ENCODE assay signal across 10 cellular contexts in genomic region chr4:158161561-158162354, GRCh38. TPM values are rescaled to one million over a fixed set of nuclear protein-coding genes. Genes with fewer than 3 reads are reported as not detected.
DNase-seq lines count a peak whose midpoint lies in the region; ATAC-seq, FAIRE-seq and TF ChIP-seq lines count a peak whose summit lies in the region.
"Had no signal": no experiment of that assay in that cellular context is flagged by ENCODE, and none has a peak within 500 bp of the region (broad histone marks: within the 10 kb centered on the region; RNA-seq: fewer than 3 reads in every experiment).

No MANE protein-coding gene starts in this region.

- FAIRE-seq in GM12891 (lab: Jason Lieb, UNC): no peak

- 30 to 34% methylated on average over 6 of the region's 6 CpGs for WGBS in mesodermal cell (ENCODE audit: insufficient coverage in 2 of 2), 2 experiments

- no peaks in the 10 kb centered on the region for H3K36me3 ChIP-seq in A673 (ENCODE audit: insufficient read depth, low read length, poor library complexity, severe bottlenecking)
- H3K36me3 ChIP-seq in mesodermal cell (ENCODE audit: control insufficient read depth, insufficient read depth, low read length): peaks cover 44% of the 10 kb centered on the region
- H3K36me3 ChIP-seq: BLaER1 had no signal

- no peak for TF ChIP-seq POLR2A in GM12891 (IDR thresholded peaks at IDR 0.05; ENCODE audit: low read depth, low read length)

- DNase-seq in A673 (ENCODE audit: low spot score) (peak; percentile 4), NCI-H226 (peak; percentile 87), dermis blood vessel endothelial cell (peak; percentile 98), GM12891 (ENCODE audit: insufficient read length, low spot score) (no peak), NCI-H2171 (lab: John Stamatoyannopoulos, UW) (no peak)
- DNase-seq: cerebellar nuclear complex had no signal

- H3K9me3 ChIP-seq in A673 (ENCODE audit: low read depth, low read length, poor library complexity, severe bottlenecking) (no peaks in the 10 kb centered on the region), mesodermal cell (ENCODE audit: control insufficient read depth, low read length) (no peaks in the 10 kb centered on the region)
- H3K9me3 ChIP-seq: BLaER1 had no signal

- POLR2A ChIA-PET in A673 (lab: Charles Lee; ENCODE audit: low non-redundant PET): no interaction called here

- CTCF ChIA-PET in A673 (lab: Charles Lee): no interaction called here

- no peak overlapping the region for H3K27ac ChIP-seq in A673 (ENCODE audit: low read depth, low read length, poor library complexity, severe bottlenecking)
- H3K27ac ChIP-seq in mesodermal cell (ENCODE audit: low read depth, low read length, severe bottlenecking): peak overlapping the region; percentile 97
- H3K27ac ChIP-seq: BLaER1 had no signal

- H3K4me1 ChIP-seq in A673 (ENCODE audit: insufficient read depth, low read length, poor library complexity, severe bottlenecking): peaks cover 10% of the 10 kb centered on the region
- H3K4me1 ChIP-seq in mesodermal cell (ENCODE audit: control insufficient read depth, insufficient read depth, low read length, poor library complexity, severe bottlenecking): peaks cover 71% of the 10 kb centered on the region
- H3K4me1 ChIP-seq: BLaER1 had no signal

- ATAC-seq in GM21423 (IDR thresholded peaks at IDR 0.05; ENCODE audit: unreplicated experiment) (no peak), HG03045 (IDR thresholded peaks at IDR 0.05; ENCODE audit: unreplicated experiment) (no peak)

- BruUV-seq in A673 (replicated peaks; lab: Mats Ljungman, UMichigan): no TSS peak

- intact Hi-C loops in A673 (cut with micrococcal nuclease; ENCODE audit: unreplicated experiment): no loop called here

- no peaks in the 10 kb centered on the region for H3K27me3 ChIP-seq in A673 (replicated peaks; ENCODE audit: insufficient read depth, low read depth, low read length, poor library complexity)
- H3K27me3 ChIP-seq: BLaER1 had no signal

- H3K4me3 ChIP-seq in A673 (ENCODE audit: low read depth, low read length, poor library complexity, severe bottlenecking) (no peak overlapping the region), mesodermal cell (ENCODE audit: extremely low read depth, insufficient read depth, low read length, poor library complexity, severe bottlenecking) (no peak overlapping the region)
- H3K4me3 ChIP-seq: BLaER1 had no signal

- no peak for TF ChIP-seq CTCF in A673 (conservative IDR thresholded peaks at IDR 0.05; ENCODE audit: low read depth, low read length)

TF ChIP-seq in GM12891, 5 proteins besides CTCF, POLR2A, EP300 and RAD21:
- TF ChIP-seq POLR2AphosphoS5 (IDR thresholded peaks at IDR 0.05; ENCODE audit: low read depth, low read length) (no peak), SPI1 (IDR thresholded peaks at IDR 0.05; ENCODE audit: low read depth, low read length) (no peak), TAF1 (IDR thresholded peaks at IDR 0.05; ENCODE audit: low read depth, low read length) (no peak), PAX5 (IDR thresholded peaks at IDR 0.05; ENCODE audit: insufficient read depth, low read length, severe bottlenecking) (no peak), POU2F2 (IDR thresholded peaks at IDR 0.05; ENCODE audit: low read depth, low read length) (no peak)

RNA-seq across cellular contexts. Expression of gene GASK1B, which starts 11.1 kb away (rescaled TPM):
- total RNA-seq in A673 (2021): 3.1 and 3.8 TPM in 2 replicates
- 205 and 257 TPM in 2 replicates for total RNA-seq in dermis blood vessel endothelial cell
- 86.3 TPM for polyA plus RNA-seq in mesodermal cell (2013, experiment 1 of 2)
- polyA plus RNA-seq in mesodermal cell (2013, experiment 2 of 2): 87.7 TPM
- 0.13 TPM for polyA plus RNA-seq in GM12891 (2012; ENCODE audit: low read depth, missing spikeins)

RNA-seq across cellular contexts. Expression of gene TMEM144, which starts 48.5 kb away (rescaled TPM):
- total RNA-seq in A673 (2021): 2.2 and 4.0 TPM in 2 replicates
- total RNA-seq in dermis blood vessel endothelial cell: 3.2 and 7.7 TPM in 2 replicates
- 2.4 TPM for polyA plus RNA-seq in mesodermal cell (2013, experiment 1 of 2)
- polyA plus RNA-seq in mesodermal cell (2013, experiment 2 of 2): 2.9 TPM
- polyA plus RNA-seq in GM12891 (2012; ENCODE audit: low read depth, missing spikeins): 0.94 TPM

Comparison
In these comparisons a context has a peak if more than half of its experiments do, and no peak if none do; other contexts are left out.
1. DNase-seq: peak in A673 (single experiment), NCI-H226 (single experiment) and dermis blood vessel endothelial cell (single experiment); none in GM12891 (single experiment) and NCI-H2171 (single experiment).
2. RNA of gene GASK1B, which starts 11.1 kb away (total RNA-seq): 205 to 257 TPM in dermis blood vessel endothelial cell; 3.1 to 3.8 TPM in A673; every median in the first group is over 10 times any median in the second.